In genomic region chr19:55253842-55254624, GRCh38 we compare ENCODE assay signal across 8 cellular contexts. TPM values are rescaled to one million over a fixed set of nuclear protein-coding genes. Genes with fewer than 3 reads are reported as not detected.
A peak's percentile ranks its signal among the peaks of the same experiment; 100 is the strongest.
DNase-seq lines count a peak whose midpoint lies in the region; ATAC-seq, FAIRE-seq and TF ChIP-seq lines count a peak whose summit lies in the region.

No MANE protein-coding gene starts in this region.

- DNase-seq in T-helper 17 cell (peak in 1 of 3 donors; percentile 50), astrocyte (ENCODE audit: low read depth) (no peak), progenitor cell of endocrine pancreas (ENCODE audit: low spot score, unreplicated experiment) (no peak), T1000 (lab: John Stamatoyannopoulos, UW) (no peak), AG08396 (ENCODE audit: low spot score) (no peak), mucosa of gallbladder (ENCODE audit: low spot score) (no peak)

- H3K4me3 Mint-ChIP-seq in T-helper 17 cell: peak overlapping the region; percentile 100
- H3K4me3 Mint-ChIP-seq in astrocyte (ENCODE audit: unreplicated experiment): no peak overlapping the region
- no peak overlapping the region for H3K4me3 Mint-ChIP-seq in progenitor cell of endocrine pancreas (ENCODE audit: low read depth)

- peaks cover 36% of the 10 kb centered on the region for H3K4me1 ChIP-seq in astrocyte (ENCODE audit: insufficient read depth, low read length)

- peaks cover 97% of the 10 kb centered on the region for H3K79me2 ChIP-seq in astrocyte (ENCODE audit: insufficient read depth, low read length)

- peak overlapping the region; percentile 99 for H3K27ac Mint-ChIP-seq in T-helper 17 cell
- H3K27ac Mint-ChIP-seq in astrocyte (ENCODE audit: unreplicated experiment): peak overlapping the region; percentile 14
- H3K27ac Mint-ChIP-seq in progenitor cell of endocrine pancreas: peak overlapping the region; percentile 45

- no peak overlapping the region for H2AFZ ChIP-seq in astrocyte (ENCODE audit: low read depth, low read length)

- H3K36me3 Mint-ChIP-seq in T-helper 17 cell (ENCODE audit: low read depth) (peaks cover 4% of the 10 kb centered on the region), astrocyte (ENCODE audit: low read depth, unreplicated experiment) (peaks cover 6% of the 10 kb centered on the region), progenitor cell of endocrine pancreas (ENCODE audit: insufficient read depth) (no peaks in the 10 kb centered on the region)

- TF ChIP-seq CTCF in astrocyte (IDR thresholded peaks at IDR 0.05; ENCODE audit: insufficient read depth, low read depth, low read length) (no peak), progenitor cell of endocrine pancreas (IDR thresholded peaks at IDR 0.05; ENCODE audit: unreplicated experiment) (no peak)

- no peak for FAIRE-seq in astrocyte (lab: Jason Lieb, UNC)

- H3K9me3 Mint-ChIP-seq in astrocyte (ENCODE audit: unreplicated experiment) (no peaks in the 10 kb centered on the region), progenitor cell of endocrine pancreas (ENCODE audit: low read depth) (no peaks in the 10 kb centered on the region)

- peak overlapping the region; percentile 13 for H3K4me2 ChIP-seq in astrocyte (ENCODE audit: low read length)

- H3K27me3 ChIP-seq in astrocyte (ENCODE audit: insufficient read depth, low read length): no peaks in the 10 kb centered on the region

- no peaks in the 10 kb centered on the region for H3K27me3 Mint-ChIP-seq in T-helper 17 cell
- no peaks in the 10 kb centered on the region for H3K27me3 Mint-ChIP-seq in astrocyte (ENCODE audit: low read depth, unreplicated experiment)
- no peaks in the 10 kb centered on the region for H3K27me3 Mint-ChIP-seq in progenitor cell of endocrine pancreas

- H3K4me1 Mint-ChIP-seq in T-helper 17 cell: peaks cover 63% of the 10 kb centered on the region
- H3K4me1 Mint-ChIP-seq in astrocyte (ENCODE audit: low read depth, unreplicated experiment): peaks cover 38% of the 10 kb centered on the region
- H3K4me1 Mint-ChIP-seq in progenitor cell of endocrine pancreas (ENCODE audit: low read depth): peaks cover 23% of the 10 kb centered on the region

- ATAC-seq in GM19043 (IDR thresholded peaks at IDR 0.05; ENCODE audit: low read depth, unreplicated experiment) (peak; percentile 66), HG03354 (IDR thresholded peaks at IDR 0.05; ENCODE audit: poor library complexity, severe bottlenecking, unreplicated experiment) (peak; percentile 52), T-helper 17 cell (peak; percentile 48)

- no peak overlapping the region for H3K4me3 ChIP-seq in astrocyte (ENCODE audit: insufficient read depth, low read depth, low read length)

- H3K9me3 ChIP-seq in T-helper 17 cell (ENCODE audit: control insufficient read depth, low read length, poor library complexity, severe bottlenecking): no peaks in the 10 kb centered on the region
- no peaks in the 10 kb centered on the region for H3K9me3 ChIP-seq in astrocyte (ENCODE audit: insufficient read depth, low read depth, low read length)

- no peak overlapping the region for H3K27ac ChIP-seq in astrocyte (ENCODE audit: low read depth, low read length)

- peaks cover 92% of the 10 kb centered on the region for H4K20me1 ChIP-seq in astrocyte (ENCODE audit: insufficient read depth, low read length)

- no peak overlapping the region for H3K9ac ChIP-seq in astrocyte (ENCODE audit: low read length)

- H3K36me3 ChIP-seq in astrocyte (ENCODE audit: insufficient read depth, low read length): no peaks in the 10 kb centered on the region

RNA-seq across cellular contexts. Expression of gene PPP6R1, which starts 4.8 kb away (rescaled TPM):
- total RNA-seq in T-helper 17 cell (100 to 1,000 TPM; 183 to 186 TPM), astrocyte (73.8 and 75.2 TPM in 2 replicates), progenitor cell of endocrine pancreas (70.9 and 72.3 TPM in 2 replicates), mucosa of gallbladder (108 TPM)

RNA-seq across cellular contexts. Expression of gene TMEM86B, which starts 25.5 kb away (rescaled TPM):
- total RNA-seq in T-helper 17 cell: 10 to 100 TPM; 12.4 to 12.8 TPM
- total RNA-seq in astrocyte: 2.7 and 3.9 TPM in 2 replicates
- total RNA-seq in progenitor cell of endocrine pancreas: 10.0 and 12.0 TPM in 2 replicates
- 193 TPM for total RNA-seq in mucosa of gallbladder

RNA-seq across cellular contexts. Expression of gene HSPBP1, which starts 25.9 kb away (rescaled TPM):
- total RNA-seq in T-helper 17 cell (10 to 100 TPM; 19.1 to 23.1 TPM), astrocyte (34.8 and 39.8 TPM in 2 replicates), progenitor cell of endocrine pancreas (46.1 and 46.9 TPM in 2 replicates), mucosa of gallbladder (28.8 TPM)

RNA-seq across cellular contexts. Expression of gene BRSK1, which starts 29.8 kb away (rescaled TPM):
- 1 to 10 TPM; 3.0 to 7.4 TPM for total RNA-seq in T-helper 17 cell
- total RNA-seq in astrocyte: 17.6 and 18.8 TPM in 2 replicates
- 67.6 and 68.7 TPM in 2 replicates for total RNA-seq in progenitor cell of endocrine pancreas
- total RNA-seq in mucosa of gallbladder: 5.2 TPM

RNA-seq across cellular contexts. Expression of gene PTPRH, which starts 44.7 kb away (rescaled TPM):
- total RNA-seq in T-helper 17 cell (not detected), astrocyte (0.99 and 1.0 TPM in 2 replicates), progenitor cell of endocrine pancreas (0.43 and 1.6 TPM in 2 replicates), mucosa of gallbladder (175 TPM)

Comparison
In these comparisons a context has a peak if more than half of its experiments do, and no peak if none do; other contexts are left out.
1. H3K27ac Mint-ChIP-seq: peak in every context shown above with its lines; median percentile 99 in T-helper 17 cell; 45 in progenitor cell of endocrine pancreas; 14 in astrocyte.
2. RNA of gene TMEM86B, which starts 25.5 kb away (total RNA-seq): 193 TPM in mucosa of gallbladder (single experiment); 12.4 to 12.8 TPM in T-helper 17 cell, 10.0 to 12.0 TPM in progenitor cell of endocrine pancreas and 2.7 to 3.9 TPM in astrocyte; every median in the first group is over 10 times any median in the second.
3. Peak in every context shown above with its lines, with median percentiles within 50 percentile points of each other: ATAC-seq.